Comparison of ENCODE assay signal across 8 cellular contexts in genomic region chr21:32771134-32771523, GRCh38. TPM values are rescaled to one million over a fixed set of nuclear protein-coding genes. Genes with fewer than 3 reads are reported as not detected.
DNase-seq lines count a peak whose midpoint lies in the region; ATAC-seq and TF ChIP-seq lines count a peak whose summit lies in the region.

No MANE protein-coding gene starts in this region.

- H3K9ac ChIP-seq in OCI-LY1 (ENCODE audit: low read length), result peak overlapping the region; percentile 96

- H2AFZ ChIP-seq in OCI-LY1 (ENCODE audit: low read length), result no peak overlapping the region

- H3K36me3 ChIP-seq in BE2C (peaks cover 39% of the 10 kb centered on the region), OCI-LY1 (ENCODE audit: insufficient read depth, low read length) (peaks cover 35% of the 10 kb centered on the region), ovary (no peaks in the 10 kb centered on the region)

- H3K4me1 Mint-ChIP-seq in glutamatergic neuron (ENCODE audit: low read depth, unreplicated experiment), result peaks cover 23% of the 10 kb centered on the region

- intact Hi-C loops in ovary (cut with DNase I), result loop anchor here in 2 of 4 donors (5.0 to 10.0 kb wide), 3 partner anchors 44 to 359 kb away; partner anchors contain the start of genes EVA1C (in 1 of the 2) and SYNJ1 (in 1 of the 2)

- no peaks in the 10 kb centered on the region for H4K20me1 ChIP-seq in OCI-LY1 (ENCODE audit: insufficient read depth, low read length)

- TF ChIP-seq POLR2A in ovary (IDR thresholded peaks at IDR 0.05), result no peak

- peaks cover 12% of the 10 kb centered on the region for H3K36me3 Mint-ChIP-seq in glutamatergic neuron (ENCODE audit: unreplicated experiment)

- peak overlapping the region; percentile 99 for H3K27ac Mint-ChIP-seq in glutamatergic neuron (ENCODE audit: unreplicated experiment)

- H3K27ac ChIP-seq in OCI-LY1 (ENCODE audit: low read depth, low read length, poor library complexity, severe bottlenecking), result peak overlapping the region; percentile 66
- peak overlapping the region; percentile 85 to 90 for H3K27ac ChIP-seq in ovary

- no peaks in the 10 kb centered on the region for H3F3A ChIP-seq in OCI-LY1 (ENCODE audit: insufficient read depth, low read length)

- peaks cover 50% of the 10 kb centered on the region for H3K79me2 ChIP-seq in OCI-LY1 (ENCODE audit: insufficient read depth, low read length)

- H3K4me3 ChIP-seq in BE2C (ENCODE audit: low read depth, low read length) (peak overlapping the region; percentile 99), OCI-LY1 (ENCODE audit: low read depth, low read length, poor library complexity, severe bottlenecking) (peak overlapping the region; percentile 96), ovary (peak overlapping the region; percentile 70)

- DNase-seq in BE2C, result peak; percentile 59
- peak; percentile 46 for DNase-seq in activated gamma-delta T cell treated with Interleukin-2 at 50 U/mL for 16 hours
- DNase-seq in glutamatergic neuron, result peak; percentile 73
- peak in 4 of 5 donors; percentile 55 to 75 (median 66) for DNase-seq in ovary
- DNase-seq in NCI-H2029 (lab: John Stamatoyannopoulos, UW), result no peak

- peak overlapping the region; percentile 99 for H3K4me3 Mint-ChIP-seq in glutamatergic neuron (ENCODE audit: unreplicated experiment)

- H3K27me3 Mint-ChIP-seq in glutamatergic neuron (ENCODE audit: unreplicated experiment), result peaks cover 12% of the 10 kb centered on the region

- ATAC-seq in GM18858 (IDR thresholded peaks at IDR 0.05; ENCODE audit: unreplicated experiment) (peak; percentile 14), HG03045 (IDR thresholded peaks at IDR 0.05; ENCODE audit: unreplicated experiment) (peak; percentile 44)

- TF ChIP-seq EP300 in ovary (IDR thresholded peaks at IDR 0.05), result no peak

- WGBS in ovary, 3 donors, result 0 to 1% (median 1%) methylated on average over 32 to 48 of the region's 48 CpGs

- H3K4me1 ChIP-seq in BE2C (peaks cover 3% of the 10 kb centered on the region; the same call in 1 of the 2 replicates), OCI-LY1 (ENCODE audit: insufficient read depth, low read length, severe bottlenecking) (peaks cover 33% of the 10 kb centered on the region), ovary (ENCODE audit: insufficient read depth) (peaks cover 5% of the 10 kb centered on the region)

- H3K27me3 ChIP-seq in BE2C (no peaks in the 10 kb centered on the region), OCI-LY1 (ENCODE audit: insufficient read depth, low read length) (no peaks in the 10 kb centered on the region), ovary (no peaks in the 10 kb centered on the region)

- H3K9me3 ChIP-seq in BE2C (no peaks in the 10 kb centered on the region), OCI-LY1 (ENCODE audit: low read length) (no peaks in the 10 kb centered on the region), ovary (no peaks in the 10 kb centered on the region)

- TF ChIP-seq CTCF in BE2C (IDR thresholded peaks at IDR 0.05; ENCODE audit: low read depth, low read length) (no peak), OCI-LY1 (IDR thresholded peaks at IDR 0.05; ENCODE audit: low read length) (no peak), glutamatergic neuron (IDR thresholded peaks at IDR 0.05; ENCODE audit: partially characterized antibody, unreplicated experiment) (no peak), ovary (IDR thresholded peaks at IDR 0.05) (no peak)

- H3K9me2 ChIP-seq in OCI-LY1 (ENCODE audit: low read depth, low read length), result no peaks in the 10 kb centered on the region

- H3K4me2 ChIP-seq in OCI-LY1 (ENCODE audit: low read length), result peak overlapping the region; percentile 96

- peaks cover 18% of the 10 kb centered on the region for H3K9me3 Mint-ChIP-seq in glutamatergic neuron (ENCODE audit: unreplicated experiment)

RNA-seq across cellular contexts. Expression of gene PAXBP1, which starts 0.4 kb away (rescaled TPM):
- 25.4 TPM for polyA plus RNA-seq in BE2C (2012; ENCODE audit: insufficient read depth, insufficient read length, low read depth)
- 107 TPM for total RNA-seq in glutamatergic neuron (ENCODE audit: unreplicated experiment)
- 10 to 100 TPM; 32.9 to 70.5 (median 46.3) TPM for total RNA-seq in ovary
- polyA plus RNA-seq in ovary, result 10 to 100 TPM; 22.6 to 26.9 TPM

RNA-seq across cellular contexts. Expression of gene SYNJ1, which starts 43.3 kb away (rescaled TPM):
- polyA plus RNA-seq in BE2C (2012; ENCODE audit: insufficient read depth, insufficient read length, low read depth), result 6.6 TPM
- total RNA-seq in glutamatergic neuron (ENCODE audit: unreplicated experiment), result 36.8 TPM
- total RNA-seq in ovary, result 10 to 100 TPM in 4 of 7 donors, 1 to 10 TPM in 3; 7.0 to 15.6 (median 11.1) TPM
- polyA plus RNA-seq in ovary, result 1 to 10 TPM; 4.8 to 8.7 TPM
